ENCODE assay signal across 1 cellular context in the genomic region with DNA sequence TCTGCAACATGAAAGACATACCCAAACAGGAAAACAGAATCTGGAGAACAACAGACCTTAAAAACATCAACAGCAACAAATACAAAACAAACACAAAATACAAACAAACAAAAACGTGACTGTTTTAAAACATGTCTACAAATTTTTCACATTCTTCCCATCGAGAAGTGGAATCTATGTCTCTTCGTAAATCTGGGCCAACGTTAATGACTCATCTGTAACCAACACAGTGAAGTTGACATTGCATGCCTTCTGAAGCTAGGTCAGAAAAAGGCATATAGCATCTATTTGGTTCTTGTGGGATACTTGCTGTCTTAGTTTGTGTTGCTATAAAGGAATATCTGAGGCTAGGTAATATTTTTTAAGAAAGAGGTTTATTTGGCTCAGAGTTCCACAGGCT.
TF ChIP-seq lines count a peak whose summit lies in the region.

No MANE protein-coding gene starts in this region.

TF ChIP-seq in A549, 52 proteins besides CTCF, POLR2A, EP300 and RAD21 (continued from another document):
- TF ChIP-seq, protein P1, sequence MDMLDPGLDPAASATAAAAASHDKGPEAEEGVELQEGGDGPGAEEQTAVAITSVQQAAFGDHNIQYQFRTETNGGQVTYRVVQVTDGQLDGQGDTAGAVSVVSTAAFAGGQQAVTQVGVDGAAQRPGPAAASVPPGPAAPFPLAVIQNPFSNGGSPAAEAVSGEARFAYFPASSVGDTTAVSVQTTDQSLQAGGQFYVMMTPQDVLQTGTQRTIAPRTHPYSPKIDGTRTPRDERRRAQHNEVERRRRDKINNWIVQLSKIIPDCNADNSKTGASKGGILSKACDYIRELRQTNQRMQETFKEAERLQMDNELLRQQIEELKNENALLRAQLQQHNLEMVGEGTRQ (IDR thresholded peaks at IDR 0.05): no peak
- TF ChIP-seq, protein P2, sequence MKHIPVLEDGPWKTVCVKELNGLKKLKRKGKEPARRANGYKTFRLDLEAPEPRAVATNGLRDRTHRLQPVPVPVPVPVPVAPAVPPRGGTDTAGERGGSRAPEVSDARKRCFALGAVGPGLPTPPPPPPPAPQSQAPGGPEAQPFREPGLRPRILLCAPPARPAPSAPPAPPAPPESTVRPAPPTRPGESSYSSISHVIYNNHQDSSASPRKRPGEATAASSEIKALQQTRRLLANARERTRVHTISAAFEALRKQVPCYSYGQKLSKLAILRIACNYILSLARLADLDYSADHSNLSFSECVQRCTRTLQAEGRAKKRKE (CRISPR knock-in tag; IDR thresholded peaks at IDR 0.05; ENCODE audit: low read depth): no peak
